In the genomic region with DNA sequence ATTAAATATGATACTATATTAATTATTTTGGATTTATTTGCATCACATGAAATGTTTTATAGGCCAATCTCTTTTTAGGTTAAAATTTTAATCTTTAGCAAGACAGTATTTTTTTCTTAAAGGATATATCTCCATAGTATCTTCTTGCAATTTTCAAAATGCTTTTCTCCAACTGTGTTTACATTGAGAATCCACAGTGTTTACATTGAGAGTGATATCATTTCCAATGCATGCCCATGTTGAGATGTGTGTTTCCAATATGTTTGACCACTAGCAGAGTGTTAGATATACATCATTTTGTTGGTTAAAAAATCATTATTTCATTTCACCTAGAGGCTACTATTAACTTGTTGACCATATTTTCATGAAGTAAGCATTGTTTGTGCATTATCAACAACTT, we compare ENCODE assay signal across 16 cellular contexts.
"Had no signal": no experiment of that assay in that cellular context is flagged by ENCODE, and none has a peak within 500 bp of the region (broad histone marks: within the 10 kb centered on the region; RNA-seq: fewer than 3 reads in every experiment).

No MANE protein-coding gene starts in this region.

- H3K36me3 ChIP-seq: ovary had no signal

- H3K36me3 Mint-ChIP-seq: immature natural killer cell had no signal

- H3K4me3 ChIP-seq: dorsolateral prefrontal cortex, left ventricle myocardium inferior, lung, ovary, right atrium auricular region had no signal

- H3K27me3 ChIP-seq: dorsolateral prefrontal cortex, ovary, right atrium auricular region had no signal

- H3K27me3 Mint-ChIP-seq: type B pancreatic cell had no signal

- H3K27ac ChIP-seq: dorsolateral prefrontal cortex, left ventricle myocardium inferior, ovary, right atrium auricular region had no signal

- ATAC-seq: left cardiac atrium; naive thymus-derived CD4-positive, alpha-beta T cell had no signal

- H3K27ac Mint-ChIP-seq: immature natural killer cell; naive thymus-derived CD4-positive, alpha-beta T cell; type B pancreatic cell had no signal

- H3K9me3 ChIP-seq: left ventricle myocardium inferior, ovary, right atrium auricular region had no signal

- H3K4me1 Mint-ChIP-seq: immature natural killer cell had no signal

- H3K4me1 ChIP-seq: left ventricle myocardium inferior, right atrium auricular region had no signal

- DNase-seq: cortex of kidney; dorsolateral prefrontal cortex; effector CD8-positive, alpha-beta T cell; immature natural killer cell; kidney; left cardiac atrium; left ventricle myocardium inferior; naive thymus-derived CD4-positive, alpha-beta T cell; nephron progenitor cell; ovary; small intestine; stimulated activated CD4-positive, alpha-beta T cell treated with anti-CD3 and anti-CD28 coated beads, Interleukin-2, amount 100 ng/mL, for 48 hours; stimulated activated naive CD4-positive, alpha-beta T cell treated with Interleukin-2 at 50 U/mL for 16 hours had no signal

- H3K9me3 Mint-ChIP-seq: nephron progenitor cell, type B pancreatic cell had no signal

- H3K4me3 Mint-ChIP-seq: immature natural killer cell; naive thymus-derived CD4-positive, alpha-beta T cell; nephron progenitor cell; type B pancreatic cell had no signal
